16 cellular contexts compared by ENCODE assay signal in the genomic region with DNA sequence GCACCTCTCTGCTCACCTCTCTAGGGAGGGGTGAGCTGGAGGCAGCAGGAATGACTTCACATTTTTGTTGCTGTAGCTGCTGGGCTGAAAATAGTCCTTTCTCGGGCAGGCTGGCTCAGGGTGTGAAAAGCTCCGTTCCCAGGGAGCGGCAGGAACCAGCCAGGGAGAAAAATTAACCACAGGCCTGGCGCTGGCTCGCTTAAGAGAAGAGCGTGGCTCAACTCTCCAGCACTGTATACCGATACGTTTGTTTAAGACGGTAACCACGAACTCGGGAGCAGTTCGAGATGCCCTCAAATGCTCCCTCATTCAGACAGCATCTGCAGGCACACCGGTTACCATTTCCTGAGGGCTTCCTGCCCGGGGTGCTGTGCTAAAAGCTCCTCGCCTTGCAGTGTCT.
DNase-seq lines count a peak whose midpoint lies in the region; ATAC-seq lines count a peak whose summit lies in the region.
"Had no signal": no experiment of that assay in that cellular context is flagged by ENCODE, and none has a peak within 500 bp of the region (broad histone marks: within the 10 kb centered on the region; RNA-seq: fewer than 3 reads in every experiment).

No MANE protein-coding gene starts in this region.

- DNase-seq in Ammon's horn (ENCODE audit: low spot score) (peak; percentile 35), H4 (ENCODE audit: low spot score) (peak; percentile 22), anterior cingulate cortex (lab: John Stamatoyannopoulos, UW) (peak in 42 of 58 donors; percentile 7 to 80 (median 48)), middle frontal gyrus (ENCODE audit: extremely low spot score, low spot score) (peak; percentile 69), OCI-M1 (lab: John Stamatoyannopoulos, UW) (no peak), GM19238 (ENCODE audit: insufficient read length, low spot score) (no peak)
- DNase-seq: activated CD4-positive, alpha-beta T cell treated with anti-CD3 and anti-CD28 coated beads for 4 hours; activated CD8-positive, alpha-beta memory T cell treated with anti-CD3 and anti-CD28 coated beads, Interleukin-2, amount 50 U/mL, for 48 hours; activated naive CD4-positive, alpha-beta T cell; brain microvascular endothelial cell; DMS53; NCI-H146; NCI-H510A; sigmoid colon; stimulated activated CD4-positive, alpha-beta T cell treated with anti-CD3 and anti-CD28 coated beads, Interleukin-4, amount 100 ng/mL, for 1 hour had no signal

- no peak for ATAC-seq in HG02642 (IDR thresholded peaks at IDR 0.05; ENCODE audit: poor library complexity, unreplicated experiment)

Comparison
In these comparisons a context has a peak if more than half of its experiments do, and no peak if none do; other contexts are left out.
1. DNase-seq: peak in Ammon's horn (single experiment), H4 (single experiment), anterior cingulate cortex (42 of 58) and middle frontal gyrus (single experiment); none in OCI-M1 (single experiment) and GM19238 (single experiment).